1 cellular context compared by ENCODE assay signal in genomic region chr6:42692151-42692911, GRCh38.
TF ChIP-seq lines count a peak whose summit lies in the region.

No MANE protein-coding gene starts in this region.

TF ChIP-seq in Ishikawa, 13 proteins besides CTCF, POLR2A, EP300 and RAD21 (continued from another document):
- TF ChIP-seq REST (IDR thresholded peaks at IDR 0.05; ENCODE audit: low read depth) (no peak), CREB1 (IDR thresholded peaks at IDR 0.05; ENCODE audit: low read depth) (peak; percentile 5; the same call in 1 of the 2 replicates), USF1 (IDR thresholded peaks at IDR 0.05) (no peak), NFIC (IDR thresholded peaks at IDR 0.05) (peak; percentile 82)
